10 cellular contexts compared by ENCODE assay signal in genomic region chr14:21158175-21158574, GRCh38. TPM values are rescaled to one million over a fixed set of nuclear protein-coding genes. Genes with fewer than 3 reads are reported as not detected.
"Had no signal": no experiment of that assay in that cellular context is flagged by ENCODE, and none has a peak within 500 bp of the region (broad histone marks: within the 10 kb centered on the region; RNA-seq: fewer than 3 reads in every experiment).

No MANE protein-coding gene starts in this region.

RNA-seq across cellular contexts. Expression of gene OR5AU1, which starts 2.3 kb away (rescaled TPM):
- total RNA-seq: activated CD4-positive, alpha-beta memory T cell treated with anti-CD3 and anti-CD28 coated beads, Interleukin-2, amount 10 ng/mL, durations not matched to agents 7 days and 5 days; activated CD8-positive, alpha-beta memory T cell treated with anti-CD3 and anti-CD28 coated beads for 36 hours; activated naive CD4-positive, alpha-beta T cell treated with anti-CD3 and anti-CD28 coated beads for 36 hours; activated T-helper 17 cell treated with anti-CD3 and anti-CD28 coated beads, Interleukin-2, amount 50 U/mL, for 72 hours; cardiac muscle cell; K562; NCI-H460; PC-9; SJSA1; T-helper 1 cell treated with Interleukin-12 subunit alpha and Interleukin-12 subunit beta and Interleukin-4 antibody, amounts not matched to agents 30 ng/mL and 1 ng/mL, for 36 hours had no signal
- polyA plus RNA-seq: cardiac muscle cell, K562 had no signal

RNA-seq across cellular contexts. Expression of gene TMEM253, which starts 57.3 kb away (rescaled TPM):
- total RNA-seq: activated CD4-positive, alpha-beta memory T cell treated with anti-CD3 and anti-CD28 coated beads, Interleukin-2, amount 10 ng/mL, durations not matched to agents 7 days and 5 days; activated naive CD4-positive, alpha-beta T cell treated with anti-CD3 and anti-CD28 coated beads for 36 hours; activated T-helper 17 cell treated with anti-CD3 and anti-CD28 coated beads, Interleukin-2, amount 50 U/mL, for 72 hours; SJSA1; T-helper 1 cell treated with Interleukin-12 subunit alpha and Interleukin-12 subunit beta and Interleukin-4 antibody, amounts not matched to agents 30 ng/mL and 1 ng/mL, for 36 hours had no signal
